In the genomic region with DNA sequence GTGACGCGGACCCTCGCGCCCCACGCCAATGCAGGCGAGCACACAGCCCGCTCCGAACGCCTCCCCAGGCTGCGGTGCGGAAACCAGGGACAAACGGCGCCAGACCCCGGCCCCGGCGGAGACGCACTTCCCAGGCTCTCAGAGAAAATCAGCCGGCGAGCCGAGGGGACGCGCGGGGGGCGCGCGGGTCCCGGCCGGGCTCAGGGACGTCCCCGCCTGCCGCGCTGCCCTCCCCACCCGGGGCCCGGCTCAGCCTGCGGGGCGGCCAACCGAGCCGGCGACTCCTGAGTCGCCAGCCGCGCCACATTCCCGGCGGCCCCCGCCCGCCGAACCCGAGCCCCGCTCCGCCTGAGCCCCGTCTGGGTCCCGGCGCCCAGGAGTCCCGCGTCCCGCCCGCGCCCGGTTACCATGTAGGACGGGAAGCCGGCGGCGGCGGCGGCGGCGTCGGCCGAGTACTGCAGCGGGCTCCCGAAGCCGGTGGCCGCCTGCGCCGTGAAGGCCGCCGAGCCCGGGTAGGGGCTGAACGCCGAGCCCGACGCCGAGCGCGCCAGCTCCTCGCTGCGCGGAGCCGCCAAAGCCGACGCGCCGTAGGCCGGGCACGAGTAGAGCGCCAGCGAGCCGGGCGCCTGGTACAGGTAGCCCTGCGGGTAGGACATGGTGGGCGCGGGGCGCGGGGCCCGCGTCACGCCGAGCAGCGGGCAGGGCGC, we compare ENCODE assay signal across 9 cellular contexts. TPM values are rescaled to one million over a fixed set of nuclear protein-coding genes. Genes with fewer than 3 reads are reported as not detected.
A peak's percentile ranks its signal among the peaks of the same experiment; 100 is the strongest.
DNase-seq lines count a peak whose midpoint lies in the region; ATAC-seq and TF ChIP-seq lines count a peak whose summit lies in the region.
"Had no signal": no experiment of that assay in that cellular context is flagged by ENCODE, and none has a peak within 500 bp of the region (broad histone marks: within the 10 kb centered on the region; RNA-seq: fewer than 3 reads in every experiment).

No MANE protein-coding gene starts in this region.

- H3K27me3 Mint-ChIP-seq in activated CD8-positive, alpha-beta memory T cell treated with anti-CD3 and anti-CD28 coated beads, Interleukin-2, amount 10 ng/mL, durations not matched to agents 7 days and 5 days: peaks cover 59% of the 10 kb centered on the region
- peaks cover 55% of the 10 kb centered on the region for H3K27me3 Mint-ChIP-seq in activated T-helper 2 cell treated with anti-CD3 and anti-CD28 coated beads, Interferon-gamma antibody, Interleukin-2, Interleukin-4, amounts not matched to agents 10 μg/mL and 5 μg/mL and 100 μg/mL, durations not matched to agents 14 hours and 24 hours and 36 hours (ENCODE audit: low read depth)

- peaks cover 6% of the 10 kb centered on the region for H3K4me1 Mint-ChIP-seq in activated CD8-positive, alpha-beta memory T cell treated with anti-CD3 and anti-CD28 coated beads, Interleukin-2, amount 10 ng/mL, durations not matched to agents 7 days and 5 days
- H3K4me1 Mint-ChIP-seq in activated T-helper 2 cell treated with anti-CD3 and anti-CD28 coated beads, Interferon-gamma antibody, Interleukin-2, Interleukin-4, amounts not matched to agents 10 μg/mL and 5 μg/mL and 100 μg/mL, durations not matched to agents 14 hours and 24 hours and 36 hours (ENCODE audit: low read depth): no peaks in the 10 kb centered on the region

- H3K27me3 ChIP-seq in upper lobe of right lung: peaks cover 82% of the 10 kb centered on the region

- peak; percentile 52 for DNase-seq in activated CD8-positive, alpha-beta memory T cell treated with anti-CD3 and anti-CD28 coated beads, Interleukin-2, amount 50 U/mL, for 48 hours
- no peak for DNase-seq in activated CD8-positive, alpha-beta memory T cell treated with anti-CD3 and anti-CD28 coated beads, Interleukin-2, amount 10 ng/mL, durations not matched to agents 7 days and 5 days
- peak; percentile 54 for DNase-seq in coronary artery (ENCODE audit: low spot score)
- DNase-seq in lower leg skin (ENCODE audit: low spot score in 2 of 2): no peak
- DNase-seq in upper lobe of right lung: no peak
- no peak for DNase-seq in LoVo (ENCODE audit: low spot score)
- DNase-seq in activated T-helper 2 cell treated with anti-CD3 and anti-CD28 coated beads, Interferon-gamma antibody, Interleukin-2, Interleukin-4, amounts not matched to agents 10 μg/mL and 5 μg/mL and 100 μg/mL, durations not matched to agents 14 hours and 24 hours and 36 hours (ENCODE audit: low spot score): no peak
- DNase-seq: activated T-cell treated with anti-CD3 and anti-CD28 coated beads, Interleukin-2, amount 50 U/mL, for 72 hours had no signal

- no peak overlapping the region for H3K27ac Mint-ChIP-seq in activated CD8-positive, alpha-beta memory T cell treated with anti-CD3 and anti-CD28 coated beads, Interleukin-2, amount 10 ng/mL, durations not matched to agents 7 days and 5 days
- H3K27ac Mint-ChIP-seq in activated T-helper 2 cell treated with anti-CD3 and anti-CD28 coated beads, Interferon-gamma antibody, Interleukin-2, Interleukin-4, amounts not matched to agents 10 μg/mL and 5 μg/mL and 100 μg/mL, durations not matched to agents 14 hours and 24 hours and 36 hours: no peak overlapping the region

- TF ChIP-seq CTCF in coronary artery (IDR thresholded peaks at IDR 0.05) (no peak), lower leg skin (IDR thresholded peaks at IDR 0.05) (no peak), upper lobe of right lung (IDR thresholded peaks at IDR 0.05) (no peak)

- CTCF ChIA-PET in activated CD8-positive, alpha-beta memory T cell treated with anti-CD3 and anti-CD28 coated beads, Interleukin-2, amount 10 ng/mL, durations not matched to agents 7 days and 5 days (lab: Charles Lee): no interaction called here

- H3K9me3 Mint-ChIP-seq in activated CD8-positive, alpha-beta memory T cell treated with anti-CD3 and anti-CD28 coated beads, Interleukin-2, amount 10 ng/mL, durations not matched to agents 7 days and 5 days (ENCODE audit: low read depth): peaks cover 4% of the 10 kb centered on the region
- peaks cover 3% of the 10 kb centered on the region for H3K9me3 Mint-ChIP-seq in activated T-helper 2 cell treated with anti-CD3 and anti-CD28 coated beads, Interferon-gamma antibody, Interleukin-2, Interleukin-4, amounts not matched to agents 10 μg/mL and 5 μg/mL and 100 μg/mL, durations not matched to agents 14 hours and 24 hours and 36 hours
- H3K9me3 Mint-ChIP-seq: activated T-cell treated with anti-CD3 and anti-CD28 coated beads, Interleukin-2, amount 50 U/mL, for 72 hours had no signal

- H3K36me3 Mint-ChIP-seq in activated CD8-positive, alpha-beta memory T cell treated with anti-CD3 and anti-CD28 coated beads, Interleukin-2, amount 10 ng/mL, durations not matched to agents 7 days and 5 days: peaks cover 11% of the 10 kb centered on the region
- peaks cover 3% of the 10 kb centered on the region for H3K36me3 Mint-ChIP-seq in activated T-helper 2 cell treated with anti-CD3 and anti-CD28 coated beads, Interferon-gamma antibody, Interleukin-2, Interleukin-4, amounts not matched to agents 10 μg/mL and 5 μg/mL and 100 μg/mL, durations not matched to agents 14 hours and 24 hours and 36 hours (ENCODE audit: low read depth)

- H3K27ac ChIP-seq in coronary artery: no peak overlapping the region
- peak overlapping the region; percentile 77 for H3K27ac ChIP-seq in upper lobe of right lung

- H3K4me3 Mint-ChIP-seq in activated CD8-positive, alpha-beta memory T cell treated with anti-CD3 and anti-CD28 coated beads, Interleukin-2, amount 10 ng/mL, durations not matched to agents 7 days and 5 days: no peak overlapping the region
- no peak overlapping the region for H3K4me3 Mint-ChIP-seq in activated T-helper 2 cell treated with anti-CD3 and anti-CD28 coated beads, Interferon-gamma antibody, Interleukin-2, Interleukin-4, amounts not matched to agents 10 μg/mL and 5 μg/mL and 100 μg/mL, durations not matched to agents 14 hours and 24 hours and 36 hours (ENCODE audit: low read depth)

- no peaks in the 10 kb centered on the region for H3K9me3 ChIP-seq in upper lobe of right lung

- H3K4me1 ChIP-seq in upper lobe of right lung: no peaks in the 10 kb centered on the region

- no peak for TF ChIP-seq POLR2A in lower leg skin (IDR thresholded peaks at IDR 0.05)

- peak overlapping the region; percentile 69 for H3K4me3 ChIP-seq in coronary artery
- peak overlapping the region; percentile 59 for H3K4me3 ChIP-seq in lower leg skin (ENCODE audit: low read depth, poor library complexity, severe bottlenecking)
- peak overlapping the region; percentile 51 for H3K4me3 ChIP-seq in upper lobe of right lung

- WGBS in lower leg skin, 2 donors: 1% methylated on average over 25 of the region's 110 CpGs; no CpG with 5 or more reads in 1 of the 2 donors

- ATAC-seq in activated CD8-positive, alpha-beta memory T cell treated with anti-CD3 and anti-CD28 coated beads, Interleukin-2, amount 10 ng/mL, durations not matched to agents 7 days and 5 days: no peak
- ATAC-seq in upper lobe of right lung (no peak), GM18867 (IDR thresholded peaks at IDR 0.05; ENCODE audit: unreplicated experiment) (no peak)
- ATAC-seq: activated T-cell treated with anti-CD3 and anti-CD28 coated beads, Interleukin-2, amount 50 U/mL, for 72 hours had no signal

- intact Hi-C loops in lower leg skin (cut with DNase I; ENCODE audit: low total_unique reads) (no loop called here), upper lobe of right lung (cut with DNase I) (no loop called here)
- intact Hi-C loops in activated T-helper 2 cell treated with anti-CD3 and anti-CD28 coated beads, Interferon-gamma antibody, Interleukin-2, Interleukin-4, amounts not matched to agents 10 μg/mL and 5 μg/mL and 100 μg/mL, durations not matched to agents 14 hours and 24 hours and 36 hours (cut with micrococcal nuclease): loop anchor here (5.0 kb wide), 1 partner anchor 869 kb away; a partner anchor contains a TSS

- no peaks in the 10 kb centered on the region for H3K36me3 ChIP-seq in upper lobe of right lung

RNA-seq across cellular contexts. Expression of a gene that starts 0.6 kb away (rescaled TPM):
- not detected for total RNA-seq in activated CD8-positive, alpha-beta memory T cell treated with anti-CD3 and anti-CD28 coated beads, Interleukin-2, amount 10 ng/mL, durations not matched to agents 7 days and 5 days
- total RNA-seq in lower leg skin (10 to 100 TPM; 31.6 to 70.2 (median 48.9) TPM), upper lobe of right lung (56.4 TPM)
- not detected in 2 replicates for total RNA-seq in activated T-helper 2 cell treated with anti-CD3 and anti-CD28 coated beads, Interferon-gamma antibody, Interleukin-2, Interleukin-4, amounts not matched to agents 10 μg/mL and 5 μg/mL and 100 μg/mL, durations not matched to agents 14 hours and 24 hours and 36 hours
- total RNA-seq: activated T-cell treated with anti-CD3 and anti-CD28 coated beads, Interleukin-2, amount 50 U/mL, for 72 hours had no signal

Comparison
In these comparisons a context has a peak if more than half of its experiments do, and no peak if none do; other contexts are left out.
1. DNase-seq: peak in activated CD8-positive, alpha-beta memory T cell treated with anti-CD3 and anti-CD28 coated beads, Interleukin-2, amount 50 U/mL, for 48 hours (single experiment) and coronary artery (single experiment); none in activated CD8-positive, alpha-beta memory T cell treated with anti-CD3 and anti-CD28 coated beads, Interleukin-2, amount 10 ng/mL, durations not matched to agents 7 days and 5 days (single experiment), lower leg skin (0 of 2), upper lobe of right lung (single experiment), LoVo (single experiment) and activated T-helper 2 cell treated with anti-CD3 and anti-CD28 coated beads, Interferon-gamma antibody, Interleukin-2, Interleukin-4, amounts not matched to agents 10 μg/mL and 5 μg/mL and 100 μg/mL, durations not matched to agents 14 hours and 24 hours and 36 hours (single experiment).
2. RNA of a gene that starts 0.6 kb away (total RNA-seq): 56.4 TPM in upper lobe of right lung (single experiment) and 31.6 to 70.2 TPM in lower leg skin; not detected in activated CD8-positive, alpha-beta memory T cell treated with anti-CD3 and anti-CD28 coated beads, Interleukin-2, amount 10 ng/mL, durations not matched to agents 7 days and 5 days and not detected in activated T-helper 2 cell treated with anti-CD3 and anti-CD28 coated beads, Interferon-gamma antibody, Interleukin-2, Interleukin-4, amounts not matched to agents 10 μg/mL and 5 μg/mL and 100 μg/mL, durations not matched to agents 14 hours and 24 hours and 36 hours; every median in the first group is over 10 times any median in the second.
3. Peak in every context shown above with its lines, with median percentiles within 50 percentile points of each other: H3K4me3 ChIP-seq.